ENCODE assay signal across 11 cellular contexts in genomic region chr3:15325228-15325627, GRCh38. TPM values are rescaled to one million over a fixed set of nuclear protein-coding genes. Genes with fewer than 3 reads are reported as not detected.
DNase-seq lines count a peak whose midpoint lies in the region; ATAC-seq, FAIRE-seq and TF ChIP-seq lines count a peak whose summit lies in the region.
"Had no signal": no experiment of that assay in that cellular context is flagged by ENCODE, and none has a peak within 500 bp of the region (broad histone marks: within the 10 kb centered on the region; RNA-seq: fewer than 3 reads in every experiment).

No MANE protein-coding gene starts in this region.

- no peaks in the 10 kb centered on the region for H3K27me3 ChIP-seq in CD4-positive, CD25-positive, alpha-beta regulatory T cell (ENCODE audit: control insufficient read depth, insufficient read depth, low read length)
- H3K27me3 ChIP-seq in NT2/D1 (ENCODE audit: insufficient read depth, insufficient read length) (no peaks in the 10 kb centered on the region), endothelial cell of umbilical vein (ENCODE audit: control insufficient read depth in 2 of 2, insufficient read depth in 2 of 2, low read length in 2 of 2) (no peaks in the 10 kb centered on the region), ovary (no peaks in the 10 kb centered on the region)

- TF ChIP-seq CTCF in endothelial cell of umbilical vein (IDR thresholded peaks at IDR 0.05; ENCODE audit: extremely low read depth in 1 of 2, insufficient read depth in 1 of 2, low read depth in 1 of 2, low read length in 2 of 2) (no peak), ovary (IDR thresholded peaks at IDR 0.05) (no peak)

- H3K79me2 ChIP-seq in endothelial cell of umbilical vein (ENCODE audit: control insufficient read depth, insufficient read depth, low read length) = peaks cover 84% of the 10 kb centered on the region

- H3K27ac Mint-ChIP-seq in CD4-positive, CD25-positive, alpha-beta regulatory T cell = peak overlapping the region in 2 of 3 donors; percentile 57 to 83
- no peak overlapping the region for H3K27ac Mint-ChIP-seq in activated CD8-positive, alpha-beta T cell treated with anti-CD3 and anti-CD28 coated beads, Interleukin-2, amount 10 ng/mL, durations not matched to agents 7 days and 5 days

- DNase-seq in CD4-positive, CD25-positive, alpha-beta regulatory T cell = no peak
- DNase-seq in NT2/D1 (ENCODE audit: low read depth, low spot score) (peak; percentile 71), endothelial cell of umbilical vein (ENCODE audit: low read depth, low spot score) (peak; percentile 37), ovary (peak; percentile 38 to 69 (median 63)), globus pallidus (ENCODE audit: low spot score) (no peak), head of caudate nucleus (no peak), NCI-H1092 treated with DMSO at 0.1 percent for 48 hours (lab: John Stamatoyannopoulos, UW) (no peak)
- no peak for DNase-seq in activated CD8-positive, alpha-beta T cell treated with anti-CD3 and anti-CD28 coated beads, Interleukin-2, amount 10 ng/mL, durations not matched to agents 7 days and 5 days
- DNase-seq: DMS79, NCI-H510A had no signal

- POLR2A ChIA-PET in endothelial cell of umbilical vein (lab: Charles Lee) = no interaction called here
- POLR2A ChIA-PET in activated CD8-positive, alpha-beta T cell treated with anti-CD3 and anti-CD28 coated beads, Interleukin-2, amount 10 ng/mL, durations not matched to agents 7 days and 5 days (lab: Charles Lee) = no interaction called here

- H3K9me3 ChIP-seq in CD4-positive, CD25-positive, alpha-beta regulatory T cell (ENCODE audit: control insufficient read depth in 2 of 2, low read length in 2 of 2) = no peaks in the 10 kb centered on the region
- H3K9me3 ChIP-seq in NT2/D1 (ENCODE audit: insufficient read depth, low read length) (no peaks in the 10 kb centered on the region), endothelial cell of umbilical vein (replicated peaks; ENCODE audit: control insufficient read depth, insufficient read depth, low read length) (no peaks in the 10 kb centered on the region), ovary (no peaks in the 10 kb centered on the region)

- TF ChIP-seq POLR2A in endothelial cell of umbilical vein (IDR thresholded peaks at IDR 0.05; ENCODE audit: low read depth, low read length) = no peak
- no peak for TF ChIP-seq POLR2A in ovary (IDR thresholded peaks at IDR 0.05)

- dilution Hi-C loops in endothelial cell of umbilical vein (cut with MboI; ENCODE audit: extremely low pct_ligation_motif_present, low sequenced_read_pairs) = no loop called here

- 10 to 24% (median 12%) methylated on average over 4 of the region's 4 CpGs for WGBS in ovary, 3 donors

- FAIRE-seq in endothelial cell of umbilical vein (lab: Jason Lieb, UNC) = no peak

- H3K4me1 Mint-ChIP-seq in CD4-positive, CD25-positive, alpha-beta regulatory T cell = peaks cover 29 to 82% (median 65%) of the 10 kb centered on the region in 4 donors
- peaks cover 24% of the 10 kb centered on the region for H3K4me1 Mint-ChIP-seq in activated CD8-positive, alpha-beta T cell treated with anti-CD3 and anti-CD28 coated beads, Interleukin-2, amount 10 ng/mL, durations not matched to agents 7 days and 5 days (ENCODE audit: low read depth)

- peak overlapping the region in 1 of 4 donors; percentile 60 for H3K4me3 Mint-ChIP-seq in CD4-positive, CD25-positive, alpha-beta regulatory T cell
- H3K4me3 Mint-ChIP-seq in activated CD8-positive, alpha-beta T cell treated with anti-CD3 and anti-CD28 coated beads, Interleukin-2, amount 10 ng/mL, durations not matched to agents 7 days and 5 days = no peak overlapping the region
- H3K4me3 Mint-ChIP-seq: natural killer cell treated with Interleukin-12 subunit alpha and Interleukin-12 subunit beta and Interleukin-15 and Interleukin-18, amount 100 ng/mL, for 72 hours had no signal

- H3K36me3 Mint-ChIP-seq in CD4-positive, CD25-positive, alpha-beta regulatory T cell = peaks cover 42% of the 10 kb centered on the region
- peaks cover 20% of the 10 kb centered on the region for H3K36me3 Mint-ChIP-seq in activated CD8-positive, alpha-beta T cell treated with anti-CD3 and anti-CD28 coated beads, Interleukin-2, amount 10 ng/mL, durations not matched to agents 7 days and 5 days (ENCODE audit: low read depth)

- peaks cover 3% of the 10 kb centered on the region for H4K20me1 ChIP-seq in endothelial cell of umbilical vein (replicated peaks; ENCODE audit: control insufficient read depth, extremely low read depth, insufficient read depth, low read length)

- TF ChIP-seq EP300 in ovary (IDR thresholded peaks at IDR 0.05) = no peak

- H3K27me3 Mint-ChIP-seq in CD4-positive, CD25-positive, alpha-beta regulatory T cell = no peaks in the 10 kb centered on the region
- H3K27me3 Mint-ChIP-seq in activated CD8-positive, alpha-beta T cell treated with anti-CD3 and anti-CD28 coated beads, Interleukin-2, amount 10 ng/mL, durations not matched to agents 7 days and 5 days (ENCODE audit: low read depth) = peaks cover 4% of the 10 kb centered on the region
- H3K27me3 Mint-ChIP-seq: natural killer cell treated with Interleukin-12 subunit alpha and Interleukin-12 subunit beta and Interleukin-15 and Interleukin-18, amount 100 ng/mL, for 72 hours had no signal

- H3K9me1 ChIP-seq in endothelial cell of umbilical vein (replicated peaks; ENCODE audit: control insufficient read depth, extremely low read depth, insufficient read depth, low read length) = no peaks in the 10 kb centered on the region

- no peak overlapping the region for H3K27ac ChIP-seq in CD4-positive, CD25-positive, alpha-beta regulatory T cell (ENCODE audit: insufficient read depth, low read length, poor library complexity, severe bottlenecking)
- H3K27ac ChIP-seq in endothelial cell of umbilical vein (ENCODE audit: insufficient read depth, low read depth, low read length) (no peak overlapping the region), ovary (peak overlapping the region; percentile 43 to 75)

- CTCF ChIA-PET in endothelial cell of umbilical vein (lab: Charles Lee) = interaction anchor here (1.4 to 1.5 kb wide), 2 partner anchors 57 to 80 kb away, joined by 5 to 7 read pairs; no protein-coding TSS in a partner anchor
- CTCF ChIA-PET in activated CD8-positive, alpha-beta T cell treated with anti-CD3 and anti-CD28 coated beads, Interleukin-2, amount 10 ng/mL, durations not matched to agents 7 days and 5 days (lab: Charles Lee) = interaction anchor here (0.9 to 2.9 kb wide), 3 partner anchors 8 to 57 kb away, joined by 3 to 13 read pairs (median 10); partner anchors contain the start of gene SH3BP5

- peaks cover 46% of the 10 kb centered on the region for H3K36me3 ChIP-seq in CD4-positive, CD25-positive, alpha-beta regulatory T cell (ENCODE audit: control insufficient read depth, insufficient read depth, low read length)
- H3K36me3 ChIP-seq in NT2/D1 (ENCODE audit: insufficient read depth, insufficient read length, low read length) = peaks cover 33% of the 10 kb centered on the region
- H3K36me3 ChIP-seq in endothelial cell of umbilical vein (ENCODE audit: control insufficient read depth in 2 of 2, extremely low read depth in 1 of 2, insufficient read depth in 2 of 2, low read length in 2 of 2) = peaks cover 2 to 3% of the 10 kb centered on the region in 2 experiments
- no peaks in the 10 kb centered on the region for H3K36me3 ChIP-seq in ovary

- no peak for ATAC-seq in CD4-positive, CD25-positive, alpha-beta regulatory T cell (ENCODE audit: low read depth in 2 of 2)
- no peak for ATAC-seq in activated CD8-positive, alpha-beta T cell treated with anti-CD3 and anti-CD28 coated beads, Interleukin-2, amount 10 ng/mL, durations not matched to agents 7 days and 5 days
- ATAC-seq: natural killer cell treated with Interleukin-12 subunit alpha and Interleukin-12 subunit beta and Interleukin-15 and Interleukin-18, amount 100 ng/mL, for 72 hours had no signal

- H3K9ac ChIP-seq in NT2/D1 (ENCODE audit: insufficient read length, low read depth) (peak overlapping the region; percentile 27), endothelial cell of umbilical vein (replicated peaks; ENCODE audit: extremely low read depth, insufficient read depth, low read length) (no peak overlapping the region)

- H2AFZ ChIP-seq in endothelial cell of umbilical vein (ENCODE audit: low read depth, low read length) = no peak overlapping the region

- no peak overlapping the region for H3K4me3 ChIP-seq in CD4-positive, CD25-positive, alpha-beta regulatory T cell (ENCODE audit: low read depth, low read length)
- no peak overlapping the region for H3K4me3 ChIP-seq in NT2/D1 (ENCODE audit: insufficient read length, low read depth)
- H3K4me3 ChIP-seq in endothelial cell of umbilical vein (replicated peaks in 1 of 3; ENCODE audit: insufficient read depth in 1 of 3, low read depth in 1 of 3, low read length in 3 of 3) = no peak overlapping the region
- no peak overlapping the region for H3K4me3 ChIP-seq in ovary

- H3K4me2 ChIP-seq in endothelial cell of umbilical vein (ENCODE audit: insufficient read depth, low read length) = no peak overlapping the region

- H3K4me1 ChIP-seq in CD4-positive, CD25-positive, alpha-beta regulatory T cell (ENCODE audit: control insufficient read depth, insufficient read depth, low read length, poor library complexity, severe bottlenecking) = peaks cover 55% of the 10 kb centered on the region
- H3K4me1 ChIP-seq in NT2/D1 (ENCODE audit: insufficient read depth, insufficient read length) (peaks cover 6% of the 10 kb centered on the region), endothelial cell of umbilical vein (ENCODE audit: control insufficient read depth, extremely low read depth, insufficient read depth, low read length) (peaks cover 54% of the 10 kb centered on the region), ovary (ENCODE audit: insufficient read depth) (peaks cover 45% of the 10 kb centered on the region)

- no peaks in the 10 kb centered on the region for H3K9me3 Mint-ChIP-seq in CD4-positive, CD25-positive, alpha-beta regulatory T cell
- no peaks in the 10 kb centered on the region for H3K9me3 Mint-ChIP-seq in activated CD8-positive, alpha-beta T cell treated with anti-CD3 and anti-CD28 coated beads, Interleukin-2, amount 10 ng/mL, durations not matched to agents 7 days and 5 days (ENCODE audit: insufficient read depth)
- H3K9me3 Mint-ChIP-seq: natural killer cell treated with Interleukin-12 subunit alpha and Interleukin-12 subunit beta and Interleukin-15 and Interleukin-18, amount 100 ng/mL, for 72 hours had no signal

- intact Hi-C loops in endothelial cell of umbilical vein (cut with micrococcal nuclease) = no loop called here
- intact Hi-C loops in ovary (cut with DNase I) = loop anchor here in 2 of 4 donors (2.0 to 5.0 kb wide), 2 partner anchors 28 to 33 kb away; no protein-coding TSS in a partner anchor
- intact Hi-C loops in head of caudate nucleus (cut with DNase I) = no loop called here

- no TSS peak for BruUV-seq in endothelial cell of umbilical vein (replicated peaks; lab: Mats Ljungman, UMichigan)

RNA-seq across cellular contexts. Expression of gene SH3BP5, which starts 7.2 kb away (rescaled TPM):
- total RNA-seq in CD4-positive, CD25-positive, alpha-beta regulatory T cell = 68.6 TPM
- polyA plus RNA-seq in CD4-positive, CD25-positive, alpha-beta regulatory T cell = 10 to 100 TPM; 24.7 to 40.1 (median 31.6) TPM
- total RNA-seq in endothelial cell of umbilical vein (64.8 and 76.3 TPM in 2 replicates), ovary (100 to 1,000 TPM in 5 of 7 donors, 10 to 100 TPM in 2; 80.4 to 205 (median 142) TPM)
- polyA plus RNA-seq in endothelial cell of umbilical vein (25.0 and 35.3 TPM in 2 replicates), ovary (100 to 1,000 TPM; 131 to 157 TPM)
- 51.1 and 55.7 TPM in 2 replicates for polyA plus RNA-seq in endothelial cell of umbilical vein (2011; cell fraction: cytosol; rRNA removed)
- 58.2 and 66.7 TPM in 2 replicates for polyA plus RNA-seq in endothelial cell of umbilical vein (2011; cell fraction: nucleus; rRNA removed)
- 44.3 and 58.3 TPM in 2 replicates for polyA plus RNA-seq in endothelial cell of umbilical vein (2012)
- polyA minus RNA-seq in endothelial cell of umbilical vein = 32.9 and 34.3 TPM in 2 replicates
- polyA minus RNA-seq in endothelial cell of umbilical vein (2011; cell fraction: cytosol; rRNA and poly(A)+ RNA removed) = 20.3 TPM
- polyA minus RNA-seq in endothelial cell of umbilical vein (2011; cell fraction: nucleus; rRNA and poly(A)+ RNA removed) = 15.8 and 20.4 TPM in 2 replicates
- total RNA-seq in activated CD8-positive, alpha-beta T cell treated with anti-CD3 and anti-CD28 coated beads, Interleukin-2, amount 10 ng/mL, durations not matched to agents 7 days and 5 days = 10 to 100 TPM; 12.6 to 15.0 TPM

Comparison
In these comparisons a context has a peak if more than half of its experiments do, and no peak if none do; other contexts are left out.
1. DNase-seq: peak in NT2/D1 (single experiment), endothelial cell of umbilical vein (single experiment) and ovary (5 of 5); none in CD4-positive, CD25-positive, alpha-beta regulatory T cell (0 of 3), activated CD8-positive, alpha-beta T cell treated with anti-CD3 and anti-CD28 coated beads, Interleukin-2, amount 10 ng/mL, durations not matched to agents 7 days and 5 days (single experiment), globus pallidus (single experiment), head of caudate nucleus (0 of 42) and NCI-H1092 treated with DMSO at 0.1 percent for 48 hours (single experiment).
2. H3K27ac ChIP-seq: peak in ovary (2 of 2); none in CD4-positive, CD25-positive, alpha-beta regulatory T cell (single experiment) and endothelial cell of umbilical vein (single experiment).